17 cellular contexts compared by ENCODE assay signal in genomic region chr10:88081457-88082054, GRCh38.
A peak's percentile ranks its signal among the peaks of the same experiment; 100 is the strongest.
DNase-seq lines count a peak whose midpoint lies in the region; ATAC-seq, FAIRE-seq and TF ChIP-seq lines count a peak whose summit lies in the region.
"Had no signal": no experiment of that assay in that cellular context is flagged by ENCODE, and none has a peak within 500 bp of the region (broad histone marks: within the 10 kb centered on the region; RNA-seq: fewer than 3 reads in every experiment).

No MANE protein-coding gene starts in this region.

- H2AFZ ChIP-seq in GM23338 (no peak overlapping the region), OCI-LY7 (ENCODE audit: low read length) (peak overlapping the region; percentile 93; the same call in 1 of the 2 replicates)

- no peaks in the 10 kb centered on the region for H3K9me3 ChIP-seq in OCI-LY7 (ENCODE audit: low read length)
- no peaks in the 10 kb centered on the region for H3K9me3 ChIP-seq in right lobe of liver
- no peaks in the 10 kb centered on the region for H3K9me3 ChIP-seq in psoas muscle
- H3K9me3 ChIP-seq: SJCRH30 had no signal

- H3K4me1 ChIP-seq in GM23338 (ENCODE audit: insufficient read depth) (peaks cover 9% of the 10 kb centered on the region; the same call in 1 of the 2 replicates), OCI-LY7 (ENCODE audit: insufficient read depth, low read length, poor library complexity, severe bottlenecking) (peaks cover 57% of the 10 kb centered on the region), right lobe of liver (peaks cover 0 to 52% (median 18%) of the 10 kb centered on the region in 4 donors), psoas muscle (peaks cover 9% of the 10 kb centered on the region)
- H3K4me1 ChIP-seq: SJCRH30 had no signal

- no peaks in the 10 kb centered on the region for H3F3A ChIP-seq in GM23338 (replicated peaks; ENCODE audit: low read depth)

- no peaks in the 10 kb centered on the region for H3K27me3 Mint-ChIP-seq in GM23338 (ENCODE audit: insufficient read depth, low read depth, poor library complexity)
- peaks cover 51% of the 10 kb centered on the region for H3K27me3 Mint-ChIP-seq in activated T-cell treated with anti-CD3 and anti-CD28 coated beads, Interleukin-2, amount 50 U/mL, for 72 hours (ENCODE audit: low read depth)

- H4K20me1 ChIP-seq in GM23338 (replicated peaks; ENCODE audit: insufficient read depth) (no peaks in the 10 kb centered on the region), OCI-LY7 (ENCODE audit: insufficient read depth, low read length) (no peaks in the 10 kb centered on the region)

- CTCF ChIA-PET in OCI-LY7 (lab: Charles Lee; ENCODE audit: unreplicated experiment): interaction anchor here (0.9 to 1.7 kb wide), 2 partner anchors 10 to 11 kb away, joined by 4 to 12 read pairs; no protein-coding TSS in a partner anchor

- no peak overlapping the region for H3K4me2 ChIP-seq in GM23338
- peak overlapping the region; percentile 79 for H3K4me2 ChIP-seq in OCI-LY7 (ENCODE audit: low read length)

- H3K79me2 ChIP-seq in GM23338 (replicated peaks; ENCODE audit: insufficient read depth) (no peaks in the 10 kb centered on the region), OCI-LY7 (ENCODE audit: insufficient read depth, low read depth, low read length) (no peaks in the 10 kb centered on the region)

- TF ChIP-seq POLR2A in GM12891 (IDR thresholded peaks at IDR 0.05; ENCODE audit: low read depth, low read length) (no peak), right lobe of liver (IDR thresholded peaks at IDR 0.05) (no peak)

- H3K27ac ChIP-seq in GM23338 (ENCODE audit: low read depth) (no peak overlapping the region), OCI-LY7 (ENCODE audit: low read depth, low read length, poor library complexity, severe bottlenecking) (peak overlapping the region; percentile 76), right lobe of liver (peak overlapping the region; percentile 48 to 84 (median 62)), psoas muscle (no peak overlapping the region)
- H3K27ac ChIP-seq: SJCRH30 had no signal

- H3K27me3 ChIP-seq in GM23338 (ENCODE audit: insufficient read depth) (no peaks in the 10 kb centered on the region), right lobe of liver (no peaks in the 10 kb centered on the region), psoas muscle (ENCODE audit: insufficient read depth in 3 of 3, low read length in 2 of 3) (no peaks in the 10 kb centered on the region)
- H3K27me3 ChIP-seq: SJCRH30 had no signal

- peak; percentile 20 for FAIRE-seq in GM12891 (lab: Jason Lieb, UNC)

- no peak for TF ChIP-seq CTCF in GM23338 (conservative IDR thresholded peaks at IDR 0.05; ENCODE audit: low read depth in 2 of 2)
- TF ChIP-seq CTCF in OCI-LY7 (conservative IDR thresholded peaks at IDR 0.05; ENCODE audit: low read length): no peak
- TF ChIP-seq CTCF in right lobe of liver (IDR thresholded peaks at IDR 0.05): no peak
- no peak for TF ChIP-seq CTCF in psoas muscle (IDR thresholded peaks at IDR 0.05)

- H3K4me3 ChIP-seq in GM23338 (no peak overlapping the region), OCI-LY7 (ENCODE audit: low read depth, low read length, poor library complexity, severe bottlenecking) (peak overlapping the region; percentile 40), right lobe of liver (no peak overlapping the region), psoas muscle (no peak overlapping the region)
- H3K4me3 ChIP-seq: SJCRH30 had no signal

- POLR2A ChIA-PET in OCI-LY7 (lab: Charles Lee): interaction anchor here (0.8 to 3.5 kb wide), 22 partner anchors 9 to 819 kb away, joined by 3 to 40 read pairs (median 7); no protein-coding TSS in a partner anchor

- H3K36me3 ChIP-seq in GM23338 (ENCODE audit: insufficient read depth): no peaks in the 10 kb centered on the region
- no peaks in the 10 kb centered on the region for H3K36me3 ChIP-seq in OCI-LY7 (ENCODE audit: insufficient read depth, low read length)
- H3K36me3 ChIP-seq in right lobe of liver: no peaks in the 10 kb centered on the region
- H3K36me3 ChIP-seq in psoas muscle (ENCODE audit: insufficient read depth in 1 of 2, low read depth in 1 of 2): no peaks in the 10 kb centered on the region
- H3K36me3 ChIP-seq: SJCRH30 had no signal

- 28% methylated on average over 3 of the region's 3 CpGs for WGBS in right lobe of liver (ENCODE audit: insufficient coverage, low coverage, low lambda C conversion rate, missing lambda C conversion rate)
- WGBS in psoas muscle, 3 donors: 72 to 86% (median 75%) methylated on average over 3 of the region's 3 CpGs

- no peak for DNase-seq in GM12891 (ENCODE audit: insufficient read length, low spot score)
- no peak for DNase-seq in GM23338 (ENCODE audit: low spot score)
- DNase-seq in OCI-LY7 (ENCODE audit: low spot score): no peak
- no peak for DNase-seq in right lobe of liver
- DNase-seq in psoas muscle: no peak
- DNase-seq in activated T-cell treated with anti-CD3 and anti-CD28 coated beads, Interleukin-2, amount 50 U/mL, for 72 hours: no peak
- no peak for DNase-seq in germinal center (ENCODE audit: low spot score)
- DNase-seq: CD8-positive, alpha-beta memory T cell; DND-41; GF-D8; H9; NCI-H1092 treated with DMSO at 0.1 percent for 48 hours; NCI-H187 treated with DMSO at 0.1 percent for 48 hours; NCI-H774; OCI-M1; RPMI8226; SJCRH30 had no signal

- H3K9me2 ChIP-seq in GM23338 (ENCODE audit: insufficient read depth): 0 out of 2 replicates have a peak, but pooled peaks cover 3% of the 10 kb centered on the region
- H3K9me2 ChIP-seq in OCI-LY7 (ENCODE audit: insufficient read depth, low read length): no peaks in the 10 kb centered on the region

- BruUV-seq in OCI-LY7 (replicated peaks; lab: Mats Ljungman, UMichigan): no TSS peak

- no peak overlapping the region for H3K4me3 Mint-ChIP-seq in GM23338
- H3K4me3 Mint-ChIP-seq in activated T-cell treated with anti-CD3 and anti-CD28 coated beads, Interleukin-2, amount 50 U/mL, for 72 hours: no peak overlapping the region
- H3K4me3 Mint-ChIP-seq: CD8-positive, alpha-beta memory T cell; H9 had no signal

- H3K36me3 Mint-ChIP-seq in GM23338 (ENCODE audit: low read depth): no peaks in the 10 kb centered on the region
- no peaks in the 10 kb centered on the region for H3K36me3 Mint-ChIP-seq in activated T-cell treated with anti-CD3 and anti-CD28 coated beads, Interleukin-2, amount 50 U/mL, for 72 hours (ENCODE audit: insufficient read depth in 2 of 2)
- H3K36me3 Mint-ChIP-seq: CD8-positive, alpha-beta memory T cell had no signal

- H3K9me3 Mint-ChIP-seq in GM23338: no peaks in the 10 kb centered on the region
- peaks cover 0 to 4% of the 10 kb centered on the region in 2 donors for H3K9me3 Mint-ChIP-seq in activated T-cell treated with anti-CD3 and anti-CD28 coated beads, Interleukin-2, amount 50 U/mL, for 72 hours
- H3K9me3 Mint-ChIP-seq: H9 had no signal

- ATAC-seq in GM23338 (peak; percentile 29; the same call in 2 of the 3 replicates), right lobe of liver (peak; percentile 65 to 76 (median 70)), psoas muscle (no peak)
- no peak for ATAC-seq in activated T-cell treated with anti-CD3 and anti-CD28 coated beads, Interleukin-2, amount 50 U/mL, for 72 hours (replicated peaks in 1 of 2)

- H3K27ac Mint-ChIP-seq in GM23338: no peak overlapping the region
- no peak overlapping the region for H3K27ac Mint-ChIP-seq in activated T-cell treated with anti-CD3 and anti-CD28 coated beads, Interleukin-2, amount 50 U/mL, for 72 hours
- H3K27ac Mint-ChIP-seq: CD8-positive, alpha-beta memory T cell; H9 had no signal

- intact Hi-C loops in OCI-LY7 (cut with micrococcal nuclease; ENCODE audit: unreplicated experiment) (loop anchor here (1.0 to 2.0 kb wide), 2 partner anchors 27 to 33 kb away; no protein-coding TSS in a partner anchor), right lobe of liver (cut with DNase I) (no loop called here), psoas muscle (cut with DNase I) (no loop called here)

- H3K4me1 Mint-ChIP-seq in GM23338: peaks cover 21% of the 10 kb centered on the region; the same call in 2 of the 3 replicates
- no peaks in the 10 kb centered on the region for H3K4me1 Mint-ChIP-seq in activated T-cell treated with anti-CD3 and anti-CD28 coated beads, Interleukin-2, amount 50 U/mL, for 72 hours (ENCODE audit: low read depth)

TF ChIP-seq in GM12891, 5 proteins besides CTCF, POLR2A, EP300 and RAD21:
- TF ChIP-seq POLR2AphosphoS5 (IDR thresholded peaks at IDR 0.05; ENCODE audit: low read depth, low read length): no peak
- TF ChIP-seq TAF1 (IDR thresholded peaks at IDR 0.05; ENCODE audit: low read depth, low read length): no peak
- no peak for TF ChIP-seq SPI1 (IDR thresholded peaks at IDR 0.05; ENCODE audit: low read depth, low read length)
- no peak for TF ChIP-seq POU2F2 (IDR thresholded peaks at IDR 0.05; ENCODE audit: low read depth, low read length)
- TF ChIP-seq PAX5 (IDR thresholded peaks at IDR 0.05; ENCODE audit: insufficient read depth, low read length, severe bottlenecking): no peak

TF ChIP-seq in GM23338, 12 proteins besides CTCF, POLR2A, EP300 and RAD21 (continues in another document):
- TF ChIP-seq JUNB (IDR thresholded peaks at IDR 0.05; ENCODE audit: unreplicated experiment): no peak
- TF ChIP-seq POLR2AphosphoS5 (IDR thresholded peaks at IDR 0.05; ENCODE audit: low read depth): no peak
- TF ChIP-seq CREB1 (CRISPR knock-in tag; IDR thresholded peaks at IDR 0.05; ENCODE audit: low read depth): no peak
- TF ChIP-seq ZNF114 (CRISPR knock-in tag; IDR thresholded peaks at IDR 0.05): no peak
- no peak for TF ChIP-seq ZNF331 (CRISPR knock-in tag; IDR thresholded peaks at IDR 0.05; ENCODE audit: low read depth)
- TF ChIP-seq NANOG (IDR thresholded peaks at IDR 0.05; ENCODE audit: borderline replicate concordance): no peak

Comparison
In these comparisons a context has a peak if more than half of its experiments do, and no peak if none do; other contexts are left out.
1. ATAC-seq: peak in GM23338 (single experiment) and right lobe of liver (4 of 4); none in psoas muscle (0 of 4) and activated T-cell treated with anti-CD3 and anti-CD28 coated beads, Interleukin-2, amount 50 U/mL, for 72 hours (0 of 2).
2. H3K27ac ChIP-seq: peak in OCI-LY7 (single experiment) and right lobe of liver (3 of 3); none in GM23338 (single experiment) and psoas muscle (single experiment).